15 cellular contexts compared by ENCODE assay signal in the genomic region with DNA sequence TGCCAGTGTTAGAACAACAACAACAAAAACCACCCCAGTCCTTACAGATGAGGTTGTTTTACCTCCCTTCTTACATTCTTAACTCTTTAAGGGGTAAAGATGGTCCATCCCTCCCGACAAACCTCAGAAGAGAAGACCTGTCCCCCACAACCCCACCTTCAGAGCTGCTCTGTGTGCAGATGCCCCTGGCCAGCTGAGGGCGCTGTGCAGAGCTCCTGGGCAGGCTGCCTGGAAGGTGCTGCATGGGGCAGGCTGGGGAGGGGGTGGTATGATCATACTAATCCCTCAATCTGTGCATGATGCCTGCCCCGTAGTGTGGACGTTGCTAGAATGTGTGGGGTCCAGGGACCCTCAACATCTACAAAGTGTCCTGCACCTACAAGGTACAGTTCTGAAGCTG.
DNase-seq lines count a peak whose midpoint lies in the region; ATAC-seq and TF ChIP-seq lines count a peak whose summit lies in the region.
"Had no signal": no experiment of that assay in that cellular context is flagged by ENCODE, and none has a peak within 500 bp of the region (broad histone marks: within the 10 kb centered on the region; RNA-seq: fewer than 3 reads in every experiment).

No MANE protein-coding gene starts in this region.

- H3K9me3 ChIP-seq in RWPE2 (ENCODE audit: severe bottlenecking) (no peaks in the 10 kb centered on the region), smooth muscle cell (replicated peaks; ENCODE audit: low read depth) (no peaks in the 10 kb centered on the region)

- H3K9ac ChIP-seq in smooth muscle cell (ENCODE audit: low read depth): no peak overlapping the region

- intact Hi-C loops in cardiac septum (cut with DNase I): no loop called here

- no peak overlapping the region for H3K27ac ChIP-seq in RWPE2 (ENCODE audit: poor library complexity, severe bottlenecking)
- H3K27ac ChIP-seq in smooth muscle cell (ENCODE audit: low read depth): no peak overlapping the region
- H3K27ac ChIP-seq: tibial nerve had no signal

- H3K4me1 ChIP-seq in RWPE2 (ENCODE audit: insufficient read depth, poor library complexity, severe bottlenecking) (no peaks in the 10 kb centered on the region), smooth muscle cell (ENCODE audit: low read depth) (no peaks in the 10 kb centered on the region)
- H3K4me1 ChIP-seq: tibial nerve had no signal

- H3F3A ChIP-seq in smooth muscle cell (ENCODE audit: low read depth): no peaks in the 10 kb centered on the region

- no peak for ATAC-seq in RWPE2 (ENCODE audit: low read depth)
- ATAC-seq: activated CD8-positive, alpha-beta T cell treated with anti-CD3 and anti-CD28 coated beads for 36 hours had no signal

- 76% methylated on average over 4 of the region's 4 CpGs for WGBS in smooth muscle cell (ENCODE audit: low lambda C conversion rate)

- no peaks in the 10 kb centered on the region for H3K27me3 ChIP-seq in RWPE2 (ENCODE audit: insufficient read depth, poor library complexity, severe bottlenecking)
- no peaks in the 10 kb centered on the region for H3K27me3 ChIP-seq in smooth muscle cell (ENCODE audit: low read depth)
- H3K27me3 ChIP-seq: tibial nerve had no signal

- H4K20me1 ChIP-seq in smooth muscle cell (ENCODE audit: low read depth): no peaks in the 10 kb centered on the region

- H3K4me3 ChIP-seq in RWPE2 (ENCODE audit: severe bottlenecking): no peak overlapping the region
- H3K4me3 ChIP-seq in fibroblast of mammary gland (ENCODE audit: control insufficient read depth, low read depth, low read length): no peak overlapping the region
- no peak overlapping the region for H3K4me3 ChIP-seq in smooth muscle cell
- H3K4me3 ChIP-seq: tibial nerve had no signal

- H2AFZ ChIP-seq in smooth muscle cell (ENCODE audit: low read depth): no peak overlapping the region

- no peak overlapping the region for H3K4me2 ChIP-seq in smooth muscle cell

- DNase-seq in DMS 273 (lab: John Stamatoyannopoulos, UW; ENCODE audit: unreplicated experiment): peak; percentile 37
- no peak for DNase-seq in DMS 273 treated with DMSO at 0.1 percent for 48 hours (lab: John Stamatoyannopoulos, UW)
- DNase-seq in RWPE2 (ENCODE audit: low spot score): no peak
- DNase-seq in fibroblast of mammary gland (ENCODE audit: low read depth): no peak
- no peak for DNase-seq in smooth muscle cell (lab: John Stamatoyannopoulos, UW; ENCODE audit: unreplicated experiment)
- DNase-seq in hepatic stellate cell (ENCODE audit: low spot score): no peak
- DNase-seq in MV-4-11 (lab: John Stamatoyannopoulos, UW): no peak
- DNase-seq in cardiac septum (ENCODE audit: low spot score): no peak
- DNase-seq: 8988T; activated CD8-positive, alpha-beta T cell treated with anti-CD3 and anti-CD28 coated beads for 36 hours; activated naive CD4-positive, alpha-beta T cell; DMS153; NCI-H187 treated with DMSO at 0.1 percent for 48 hours; nephron progenitor cell had no signal

- H3K79me2 ChIP-seq in smooth muscle cell (ENCODE audit: low read depth): no peaks in the 10 kb centered on the region

- TF ChIP-seq CTCF in RWPE2 (IDR thresholded peaks at IDR 0.05; ENCODE audit: poor library complexity, severe bottlenecking): peak; percentile 20
- TF ChIP-seq CTCF in fibroblast of mammary gland (conservative IDR thresholded peaks at IDR 0.05; ENCODE audit: control insufficient read depth, insufficient read depth, low read depth, low read length): peak; percentile 24
- TF ChIP-seq CTCF in smooth muscle cell (IDR thresholded peaks at IDR 0.05; ENCODE audit: borderline replicate concordance, insufficient read depth, poor library complexity, severe bottlenecking): peak; percentile 18

- no peaks in the 10 kb centered on the region for H3K36me3 ChIP-seq in RWPE2 (ENCODE audit: low read depth)
- no peaks in the 10 kb centered on the region for H3K36me3 ChIP-seq in smooth muscle cell (ENCODE audit: low read depth)
- H3K36me3 ChIP-seq: tibial nerve had no signal
